ENCODE assay signal across 10 cellular contexts in the genomic region with DNA sequence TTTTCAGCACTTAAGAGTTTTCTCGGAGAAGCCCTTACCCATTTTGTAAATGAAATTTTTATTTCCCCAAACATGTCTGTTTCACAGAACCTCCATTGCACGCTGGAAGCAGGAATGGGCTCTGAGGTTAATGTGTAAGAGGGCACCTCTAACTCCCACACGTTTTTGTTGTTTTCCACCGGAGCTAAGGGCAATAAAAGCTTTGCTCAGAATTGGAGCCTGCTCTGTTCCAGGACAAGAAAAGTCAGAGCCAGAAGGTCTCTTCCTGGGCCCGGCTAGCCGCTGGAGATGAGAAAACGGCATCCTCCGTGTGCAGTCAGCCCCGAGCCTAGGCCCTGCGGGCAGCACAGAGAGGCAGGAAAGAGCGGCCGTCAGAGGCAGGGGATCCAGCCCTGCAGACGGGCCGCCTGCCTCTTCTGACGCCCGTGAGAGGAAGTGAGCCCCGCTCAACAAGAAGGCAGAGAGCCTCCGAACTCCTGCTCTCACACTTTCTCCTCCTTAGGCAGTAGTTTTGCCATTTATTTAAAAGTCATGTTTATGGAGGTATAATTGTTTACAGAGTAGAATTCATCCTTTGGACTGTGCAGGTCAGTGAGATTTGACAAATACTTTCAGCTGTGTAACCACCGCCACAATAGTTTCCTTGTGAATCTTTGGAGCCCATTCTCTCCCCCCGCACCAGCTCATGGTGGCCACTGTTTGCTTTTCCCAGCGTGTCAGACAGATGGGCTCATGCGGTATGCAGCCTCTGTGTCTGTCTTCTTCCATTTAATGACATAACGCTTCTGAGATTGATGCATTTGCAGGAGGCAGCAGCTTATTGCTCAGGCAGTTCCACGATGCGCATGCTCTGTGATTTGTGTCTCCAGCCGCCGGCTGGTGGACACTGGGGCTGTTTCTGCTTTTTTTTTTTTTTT.
DNase-seq lines count a peak whose midpoint lies in the region; ATAC-seq and TF ChIP-seq lines count a peak whose summit lies in the region.
"Had no signal": no experiment of that assay in that cellular context is flagged by ENCODE, and none has a peak within 500 bp of the region (broad histone marks: within the 10 kb centered on the region; RNA-seq: fewer than 3 reads in every experiment).

No MANE protein-coding gene starts in this region.

- peaks cover 12% of the 10 kb centered on the region for H3K9me3 Mint-ChIP-seq in stimulated activated effector memory CD8-positive, alpha-beta T cell treated with anti-CD3 and anti-CD28 coated beads, Interleukin-12 subunit alpha, Interleukin-12 subunit beta, amount 100 ng/mL, for 72 hours

- WGBS in SK-N-SH (ENCODE audit: low lambda C conversion rate), result 33% methylated on average over 22 of the region's 27 CpGs
- WGBS in body of pancreas, 2 donors, result 17 to 18% methylated on average over 22 to 27 of the region's 27 CpGs

- H3K4me2 ChIP-seq in SK-N-SH, result no peak overlapping the region

- H3K4me3 Mint-ChIP-seq in stimulated activated effector memory CD8-positive, alpha-beta T cell treated with anti-CD3 and anti-CD28 coated beads, Interleukin-12 subunit alpha, Interleukin-12 subunit beta, amount 100 ng/mL, for 72 hours, result no peak overlapping the region
- H3K4me3 Mint-ChIP-seq: activated naive CD8-positive, alpha-beta T cell treated with anti-CD3 and anti-CD28 coated beads, Interleukin-2, amount 10 ng/mL, durations not matched to agents 7 days and 5 days had no signal

- no peak for TF ChIP-seq RAD21 in SK-N-SH (IDR thresholded peaks at IDR 0.05; ENCODE audit: low read length)

- no peak overlapping the region for H2AFZ ChIP-seq in SK-N-SH (ENCODE audit: low read depth)

- no peaks in the 10 kb centered on the region for H3K9me2 ChIP-seq in SK-N-SH

- H3K9ac ChIP-seq in SK-N-SH, result no peak overlapping the region

- TF ChIP-seq EP300 in SK-N-SH (IDR thresholded peaks at IDR 0.05; ENCODE audit: borderline replicate concordance in 1 of 2, low read depth in 1 of 2, low read length in 1 of 2), result no peak

- H4K20me1 ChIP-seq in SK-N-SH (ENCODE audit: insufficient read depth), result no peaks in the 10 kb centered on the region

- H3K27me3 ChIP-seq in SK-N-SH (ENCODE audit: insufficient read depth), result no peaks in the 10 kb centered on the region
- H3K27me3 ChIP-seq in body of pancreas, result no peaks in the 10 kb centered on the region
- H3K27me3 ChIP-seq in lower lobe of right lung (ENCODE audit: low read depth), result peaks cover 9% of the 10 kb centered on the region
- no peaks in the 10 kb centered on the region for H3K27me3 ChIP-seq in uterus
- H3K27me3 ChIP-seq: upper lobe of left lung had no signal

- H3K9me3 ChIP-seq in SK-N-SH (0 out of 2 replicates have a peak, but pooled peaks cover 7% of the 10 kb centered on the region), body of pancreas (peaks cover 0 to 6% (median 0%) of the 10 kb centered on the region in 3 donors), lower lobe of right lung (peaks cover 12% of the 10 kb centered on the region), uterus (no peaks in the 10 kb centered on the region)

- no peaks in the 10 kb centered on the region for H3K36me3 Mint-ChIP-seq in stimulated activated effector memory CD8-positive, alpha-beta T cell treated with anti-CD3 and anti-CD28 coated beads, Interleukin-12 subunit alpha, Interleukin-12 subunit beta, amount 100 ng/mL, for 72 hours
- H3K36me3 Mint-ChIP-seq: activated naive CD8-positive, alpha-beta T cell treated with anti-CD3 and anti-CD28 coated beads, Interleukin-2, amount 10 ng/mL, durations not matched to agents 7 days and 5 days had no signal

- H3K4me1 Mint-ChIP-seq in stimulated activated effector memory CD8-positive, alpha-beta T cell treated with anti-CD3 and anti-CD28 coated beads, Interleukin-12 subunit alpha, Interleukin-12 subunit beta, amount 100 ng/mL, for 72 hours, result peaks cover 10% of the 10 kb centered on the region
- H3K4me1 Mint-ChIP-seq: activated naive CD8-positive, alpha-beta T cell treated with anti-CD3 and anti-CD28 coated beads, Interleukin-2, amount 10 ng/mL, durations not matched to agents 7 days and 5 days had no signal

- POLR2A ChIA-PET in SK-N-SH (lab: Yijun Ruan, JAX), result no interaction called here

- TF ChIP-seq CTCF in SK-N-SH (IDR thresholded peaks at IDR 0.05) (no peak), body of pancreas (IDR thresholded peaks at IDR 0.05) (peak in 2 of 7 experiments; percentile 19 to 42), lower lobe of right lung (IDR thresholded peaks at IDR 0.05) (no peak), uterus (IDR thresholded peaks at IDR 0.05) (no peak)

- no peaks in the 10 kb centered on the region for H3K79me2 ChIP-seq in SK-N-SH (ENCODE audit: insufficient read depth)

- peak in 1 of 3 donors; percentile 6 for TF ChIP-seq POLR2A in body of pancreas (IDR thresholded peaks at IDR 0.05)
- TF ChIP-seq POLR2A in uterus (IDR thresholded peaks at IDR 0.05), result no peak

- CTCF ChIA-PET in SK-N-SH (lab: Yijun Ruan, JAX), result interaction anchor here (0.6 kb wide), 1 partner anchor 234 kb away, joined by 3 read pairs; no protein-coding TSS in a partner anchor

- no peak overlapping the region for H3K27ac Mint-ChIP-seq in stimulated activated effector memory CD8-positive, alpha-beta T cell treated with anti-CD3 and anti-CD28 coated beads, Interleukin-12 subunit alpha, Interleukin-12 subunit beta, amount 100 ng/mL, for 72 hours
- H3K27ac Mint-ChIP-seq: activated naive CD8-positive, alpha-beta T cell treated with anti-CD3 and anti-CD28 coated beads, Interleukin-2, amount 10 ng/mL, durations not matched to agents 7 days and 5 days had no signal

- H3K36me3 ChIP-seq in SK-N-SH (replicated peaks in 1 of 2; ENCODE audit: control insufficient read depth in 1 of 2, insufficient read depth in 2 of 2, low read length in 1 of 2) (no peaks in the 10 kb centered on the region), body of pancreas (replicated peaks in 1 of 2; ENCODE audit: insufficient read depth in 1 of 2, low read depth in 2 of 2) (no peaks in the 10 kb centered on the region), lower lobe of right lung (no peaks in the 10 kb centered on the region), uterus (no peaks in the 10 kb centered on the region)
- H3K36me3 ChIP-seq: upper lobe of left lung had no signal

- ATAC-seq in SK-N-SH treated with all-trans-retinoic acid at 6 μM for 48 hours (no peak), body of pancreas (peak; percentile 83), lower lobe of right lung (no peak), HG03565 (IDR thresholded peaks at IDR 0.05; ENCODE audit: unreplicated experiment) (no peak), GM19455 (IDR thresholded peaks at IDR 0.05; ENCODE audit: unreplicated experiment) (no peak)
- no peak for ATAC-seq in stimulated activated effector memory CD8-positive, alpha-beta T cell treated with anti-CD3 and anti-CD28 coated beads, Interleukin-12 subunit alpha, Interleukin-12 subunit beta, amount 100 ng/mL, for 72 hours

- H3K27ac ChIP-seq in SK-N-SH (ENCODE audit: low read depth in 2 of 2, low read length in 1 of 2) (no peak overlapping the region), body of pancreas (peak overlapping the region in 3 of 4 donors; percentile 79 to 88 (median 84)), lower lobe of right lung (no peak overlapping the region), uterus (peak overlapping the region; percentile 64 to 68)
- H3K27ac ChIP-seq: upper lobe of left lung had no signal

- H3F3A ChIP-seq in SK-N-SH (replicated peaks; ENCODE audit: insufficient read depth), result no peaks in the 10 kb centered on the region

- peak; percentile 39 for DNase-seq in SK-N-SH
- peak; percentile 36 to 78 (median 76) for DNase-seq in body of pancreas
- no peak for DNase-seq in lower lobe of right lung
- DNase-seq in uterus, result peak; percentile 34 to 41
- no peak for DNase-seq in stimulated activated effector memory CD8-positive, alpha-beta T cell treated with anti-CD3 and anti-CD28 coated beads, Interleukin-12 subunit alpha, Interleukin-12 subunit beta, amount 100 ng/mL, for 72 hours (ENCODE audit: low spot score in 2 of 2)
- DNase-seq: activated naive CD8-positive, alpha-beta T cell treated with anti-CD3 and anti-CD28 coated beads, Interleukin-2, amount 10 ng/mL, durations not matched to agents 7 days and 5 days had no signal

- H3K4me1 ChIP-seq in SK-N-SH (ENCODE audit: control insufficient read depth in 1 of 2, insufficient read depth in 2 of 2, low read depth in 1 of 2, low read length in 1 of 2) (no peaks in the 10 kb centered on the region; a peak in 1 of 4 replicates), body of pancreas (peaks cover 8% of the 10 kb centered on the region), lower lobe of right lung (no peaks in the 10 kb centered on the region), uterus (peaks cover 0 to 3% of the 10 kb centered on the region in 2 donors)

- intact Hi-C loops in body of pancreas (cut with DNase I) (no loop called here), lower lobe of right lung (cut with DNase I) (no loop called here), uterus (cut with DNase I; ENCODE audit: low total_unique reads) (no loop called here)

- H3K4me3 ChIP-seq in SK-N-SH (ENCODE audit: low read depth in 2 of 2, low read length in 1 of 2) (no peak overlapping the region), body of pancreas (no peak overlapping the region), lower lobe of right lung (peak overlapping the region; percentile 10), uterus (peak overlapping the region; percentile 12 to 36)

TF ChIP-seq in SK-N-SH, 30 proteins besides CTCF, POLR2A, EP300 and RAD21:
- TF ChIP-seq TAF1 (IDR thresholded peaks at IDR 0.05; ENCODE audit: borderline replicate concordance, low read depth, low read length) (no peak), SIN3A (IDR thresholded peaks at IDR 0.05; ENCODE audit: borderline replicate concordance, low read depth, low read length) (no peak), JUND (IDR thresholded peaks at IDR 0.05) (no peak), NRF1 (IDR thresholded peaks at IDR 0.05; ENCODE audit: low read depth, low read length) (peak; percentile 34), RXRA (IDR thresholded peaks at IDR 0.05; ENCODE audit: borderline replicate concordance, low read depth) (no peak), GABPA (IDR thresholded peaks at IDR 0.05; ENCODE audit: low read depth) (no peak)

TF ChIP-seq in SK-N-SH treated with all-trans-retinoic acid at 6 μM for 48 hours, 23 proteins besides CTCF, POLR2A, EP300 and RAD21 (continues in another document):
- no peak for TF ChIP-seq ZFP3 (CRISPR knock-in tag; IDR thresholded peaks at IDR 0.05)
- no peak for TF ChIP-seq ZFP30 (CRISPR knock-in tag; IDR thresholded peaks at IDR 0.05)

Comparison
In these comparisons a context has a peak if more than half of its experiments do, and no peak if none do; other contexts are left out.
1. DNase-seq: peak in SK-N-SH (single experiment), body of pancreas (4 of 4) and uterus (2 of 2); none in lower lobe of right lung (single experiment) and stimulated activated effector memory CD8-positive, alpha-beta T cell treated with anti-CD3 and anti-CD28 coated beads, Interleukin-12 subunit alpha, Interleukin-12 subunit beta, amount 100 ng/mL, for 72 hours (0 of 2).
2. H3K27ac ChIP-seq: peak in body of pancreas (3 of 4) and uterus (2 of 2); none in SK-N-SH (0 of 2) and lower lobe of right lung (single experiment).
3. H3K4me3 ChIP-seq: peak in lower lobe of right lung (single experiment) and uterus (2 of 2); none in SK-N-SH (0 of 2) and body of pancreas (0 of 2).